ENCODE assay signal across 1 cellular context in genomic region chr19:29893606-29894284, GRCh38.
TF ChIP-seq lines count a peak whose summit lies in the region.

No MANE protein-coding gene starts in this region.

TF ChIP-seq in K562, 482 proteins besides CTCF, POLR2A, EP300 and RAD21 (continued from another document and continues in another):
- TF ChIP-seq ZMIZ1 (IDR thresholded peaks at IDR 0.05; ENCODE audit: low read depth in 2 of 2, low read length in 2 of 2) (peak in 1 of 2 experiments; percentile 88; a peak in 2 of 4 replicates), CBX8 (IDR thresholded peaks at IDR 0.05; ENCODE audit: borderline replicate concordance, extremely low read depth, low read depth, low read length, poor library complexity, severe bottlenecking) (no peak), NCOA4 (IDR thresholded peaks at IDR 0.05; ENCODE audit: partially characterized antibody) (no peak), XRCC4 (IDR thresholded peaks at IDR 0.05; ENCODE audit: extremely low read depth, insufficient read depth, insufficient read length) (no peak), FUS (optimal IDR thresholded peaks at IDR 0.05; ENCODE audit: low read depth, low read length) (no peak), ARID3A (IDR thresholded peaks at IDR 0.05; ENCODE audit: borderline replicate concordance, low read depth, low read length) (peak; percentile 95), ZNF740 (CRISPR knock-in tag; IDR thresholded peaks at IDR 0.05) (no peak), ZNF740 (tag; IDR thresholded peaks at IDR 0.05) (no peak), RBBP5 (IDR thresholded peaks at IDR 0.05; ENCODE audit: borderline replicate concordance, insufficient read depth, low read length, poor library complexity, severe bottlenecking) (peak; percentile 46), ESRRA (IDR thresholded peaks at IDR 0.05; ENCODE audit: borderline replicate concordance, low read depth) (no peak; the same call in 1 of the 2 replicates), CTCFL (IDR thresholded peaks at IDR 0.05; ENCODE audit: borderline replicate concordance, insufficient read depth, low read depth, low read length, poor library complexity, severe bottlenecking) (no peak), ZNF589 (CRISPR knock-in tag; IDR thresholded peaks at IDR 0.05; ENCODE audit: low read depth) (peak; percentile 97), NFATC3 (IDR thresholded peaks at IDR 0.05) (peak; percentile 50; the same call in 1 of the 2 replicates), MEIS2 (IDR thresholded peaks at IDR 0.05; ENCODE audit: partially characterized antibody) (peak; percentile 100), ZKSCAN8 (CRISPR knock-in tag; IDR thresholded peaks at IDR 0.05) (peak; percentile 66), ZNF695 (CRISPR knock-in tag; IDR thresholded peaks at IDR 0.05) (no peak), ATF7 (IDR thresholded peaks at IDR 0.05) (peak; percentile 96), C11orf30 (IDR thresholded peaks at IDR 0.05; ENCODE audit: low read depth) (no peak), ZNF24 (IDR thresholded peaks at IDR 0.05) (peak; percentile 51; the same call in 1 of the 2 replicates), ARNT (IDR thresholded peaks at IDR 0.05) (peak; percentile 64 to 100; a peak in 3 of 4 replicates), MBD2 (IDR thresholded peaks at IDR 0.05; ENCODE audit: borderline replicate concordance, low read depth) (peak; percentile 73), DACH1 (IDR thresholded peaks at IDR 0.05; ENCODE audit: partially characterized antibody) (peak; percentile 11), ZBTB17 (CRISPR knock-in tag; IDR thresholded peaks at IDR 0.05) (peak; percentile 38; the same call in 1 of the 2 replicates), TCF3 (CRISPR knock-in tag; IDR thresholded peaks at IDR 0.05) (peak; percentile 99)
- TF ChIP-seq, protein P1, sequence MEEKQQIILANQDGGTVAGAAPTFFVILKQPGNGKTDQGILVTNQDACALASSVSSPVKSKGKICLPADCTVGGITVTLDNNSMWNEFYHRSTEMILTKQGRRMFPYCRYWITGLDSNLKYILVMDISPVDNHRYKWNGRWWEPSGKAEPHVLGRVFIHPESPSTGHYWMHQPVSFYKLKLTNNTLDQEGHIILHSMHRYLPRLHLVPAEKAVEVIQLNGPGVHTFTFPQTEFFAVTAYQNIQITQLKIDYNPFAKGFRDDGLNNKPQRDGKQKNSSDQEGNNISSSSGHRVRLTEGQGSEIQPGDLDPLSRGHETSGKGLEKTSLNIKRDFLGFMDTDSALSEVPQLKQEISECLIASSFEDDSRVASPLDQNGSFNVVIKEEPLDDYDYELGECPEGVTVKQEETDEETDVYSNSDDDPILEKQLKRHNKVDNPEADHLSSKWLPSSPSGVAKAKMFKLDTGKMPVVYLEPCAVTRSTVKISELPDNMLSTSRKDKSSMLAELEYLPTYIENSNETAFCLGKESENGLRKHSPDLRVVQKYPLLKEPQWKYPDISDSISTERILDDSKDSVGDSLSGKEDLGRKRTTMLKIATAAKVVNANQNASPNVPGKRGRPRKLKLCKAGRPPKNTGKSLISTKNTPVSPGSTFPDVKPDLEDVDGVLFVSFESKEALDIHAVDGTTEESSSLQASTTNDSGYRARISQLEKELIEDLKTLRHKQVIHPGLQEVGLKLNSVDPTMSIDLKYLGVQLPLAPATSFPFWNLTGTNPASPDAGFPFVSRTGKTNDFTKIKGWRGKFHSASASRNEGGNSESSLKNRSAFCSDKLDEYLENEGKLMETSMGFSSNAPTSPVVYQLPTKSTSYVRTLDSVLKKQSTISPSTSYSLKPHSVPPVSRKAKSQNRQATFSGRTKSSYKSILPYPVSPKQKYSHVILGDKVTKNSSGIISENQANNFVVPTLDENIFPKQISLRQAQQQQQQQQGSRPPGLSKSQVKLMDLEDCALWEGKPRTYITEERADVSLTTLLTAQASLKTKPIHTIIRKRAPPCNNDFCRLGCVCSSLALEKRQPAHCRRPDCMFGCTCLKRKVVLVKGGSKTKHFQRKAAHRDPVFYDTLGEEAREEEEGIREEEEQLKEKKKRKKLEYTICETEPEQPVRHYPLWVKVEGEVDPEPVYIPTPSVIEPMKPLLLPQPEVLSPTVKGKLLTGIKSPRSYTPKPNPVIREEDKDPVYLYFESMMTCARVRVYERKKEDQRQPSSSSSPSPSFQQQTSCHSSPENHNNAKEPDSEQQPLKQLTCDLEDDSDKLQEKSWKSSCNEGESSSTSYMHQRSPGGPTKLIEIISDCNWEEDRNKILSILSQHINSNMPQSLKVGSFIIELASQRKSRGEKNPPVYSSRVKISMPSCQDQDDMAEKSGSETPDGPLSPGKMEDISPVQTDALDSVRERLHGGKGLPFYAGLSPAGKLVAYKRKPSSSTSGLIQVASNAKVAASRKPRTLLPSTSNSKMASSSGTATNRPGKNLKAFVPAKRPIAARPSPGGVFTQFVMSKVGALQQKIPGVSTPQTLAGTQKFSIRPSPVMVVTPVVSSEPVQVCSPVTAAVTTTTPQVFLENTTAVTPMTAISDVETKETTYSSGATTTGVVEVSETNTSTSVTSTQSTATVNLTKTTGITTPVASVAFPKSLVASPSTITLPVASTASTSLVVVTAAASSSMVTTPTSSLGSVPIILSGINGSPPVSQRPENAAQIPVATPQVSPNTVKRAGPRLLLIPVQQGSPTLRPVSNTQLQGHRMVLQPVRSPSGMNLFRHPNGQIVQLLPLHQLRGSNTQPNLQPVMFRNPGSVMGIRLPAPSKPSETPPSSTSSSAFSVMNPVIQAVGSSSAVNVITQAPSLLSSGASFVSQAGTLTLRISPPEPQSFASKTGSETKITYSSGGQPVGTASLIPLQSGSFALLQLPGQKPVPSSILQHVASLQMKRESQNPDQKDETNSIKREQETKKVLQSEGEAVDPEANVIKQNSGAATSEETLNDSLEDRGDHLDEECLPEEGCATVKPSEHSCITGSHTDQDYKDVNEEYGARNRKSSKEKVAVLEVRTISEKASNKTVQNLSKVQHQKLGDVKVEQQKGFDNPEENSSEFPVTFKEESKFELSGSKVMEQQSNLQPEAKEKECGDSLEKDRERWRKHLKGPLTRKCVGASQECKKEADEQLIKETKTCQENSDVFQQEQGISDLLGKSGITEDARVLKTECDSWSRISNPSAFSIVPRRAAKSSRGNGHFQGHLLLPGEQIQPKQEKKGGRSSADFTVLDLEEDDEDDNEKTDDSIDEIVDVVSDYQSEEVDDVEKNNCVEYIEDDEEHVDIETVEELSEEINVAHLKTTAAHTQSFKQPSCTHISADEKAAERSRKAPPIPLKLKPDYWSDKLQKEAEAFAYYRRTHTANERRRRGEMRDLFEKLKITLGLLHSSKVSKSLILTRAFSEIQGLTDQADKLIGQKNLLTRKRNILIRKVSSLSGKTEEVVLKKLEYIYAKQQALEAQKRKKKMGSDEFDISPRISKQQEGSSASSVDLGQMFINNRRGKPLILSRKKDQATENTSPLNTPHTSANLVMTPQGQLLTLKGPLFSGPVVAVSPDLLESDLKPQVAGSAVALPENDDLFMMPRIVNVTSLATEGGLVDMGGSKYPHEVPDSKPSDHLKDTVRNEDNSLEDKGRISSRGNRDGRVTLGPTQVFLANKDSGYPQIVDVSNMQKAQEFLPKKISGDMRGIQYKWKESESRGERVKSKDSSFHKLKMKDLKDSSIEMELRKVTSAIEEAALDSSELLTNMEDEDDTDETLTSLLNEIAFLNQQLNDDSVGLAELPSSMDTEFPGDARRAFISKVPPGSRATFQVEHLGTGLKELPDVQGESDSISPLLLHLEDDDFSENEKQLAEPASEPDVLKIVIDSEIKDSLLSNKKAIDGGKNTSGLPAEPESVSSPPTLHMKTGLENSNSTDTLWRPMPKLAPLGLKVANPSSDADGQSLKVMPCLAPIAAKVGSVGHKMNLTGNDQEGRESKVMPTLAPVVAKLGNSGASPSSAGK (IDR thresholded peaks at IDR 0.05): peak; percentile 49; the same call in 1 of the 2 replicates
- TF ChIP-seq, protein P2, sequence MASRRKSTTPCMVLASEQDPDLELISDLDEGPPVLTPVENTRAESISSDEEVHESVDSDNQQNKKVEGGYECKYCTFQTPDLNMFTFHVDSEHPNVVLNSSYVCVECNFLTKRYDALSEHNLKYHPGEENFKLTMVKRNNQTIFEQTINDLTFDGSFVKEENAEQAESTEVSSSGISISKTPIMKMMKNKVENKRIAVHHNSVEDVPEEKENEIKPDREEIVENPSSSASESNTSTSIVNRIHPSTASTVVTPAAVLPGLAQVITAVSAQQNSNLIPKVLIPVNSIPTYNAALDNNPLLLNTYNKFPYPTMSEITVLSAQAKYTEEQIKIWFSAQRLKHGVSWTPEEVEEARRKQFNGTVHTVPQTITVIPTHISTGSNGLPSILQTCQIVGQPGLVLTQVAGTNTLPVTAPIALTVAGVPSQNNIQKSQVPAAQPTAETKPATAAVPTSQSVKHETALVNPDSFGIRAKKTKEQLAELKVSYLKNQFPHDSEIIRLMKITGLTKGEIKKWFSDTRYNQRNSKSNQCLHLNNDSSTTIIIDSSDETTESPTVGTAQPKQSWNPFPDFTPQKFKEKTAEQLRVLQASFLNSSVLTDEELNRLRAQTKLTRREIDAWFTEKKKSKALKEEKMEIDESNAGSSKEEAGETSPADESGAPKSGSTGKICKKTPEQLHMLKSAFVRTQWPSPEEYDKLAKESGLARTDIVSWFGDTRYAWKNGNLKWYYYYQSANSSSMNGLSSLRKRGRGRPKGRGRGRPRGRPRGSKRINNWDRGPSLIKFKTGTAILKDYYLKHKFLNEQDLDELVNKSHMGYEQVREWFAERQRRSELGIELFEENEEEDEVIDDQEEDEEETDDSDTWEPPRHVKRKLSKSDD (conservative IDR thresholded peaks at IDR 0.05; ENCODE audit: low read length): no peak
- TF ChIP-seq, protein P3, sequence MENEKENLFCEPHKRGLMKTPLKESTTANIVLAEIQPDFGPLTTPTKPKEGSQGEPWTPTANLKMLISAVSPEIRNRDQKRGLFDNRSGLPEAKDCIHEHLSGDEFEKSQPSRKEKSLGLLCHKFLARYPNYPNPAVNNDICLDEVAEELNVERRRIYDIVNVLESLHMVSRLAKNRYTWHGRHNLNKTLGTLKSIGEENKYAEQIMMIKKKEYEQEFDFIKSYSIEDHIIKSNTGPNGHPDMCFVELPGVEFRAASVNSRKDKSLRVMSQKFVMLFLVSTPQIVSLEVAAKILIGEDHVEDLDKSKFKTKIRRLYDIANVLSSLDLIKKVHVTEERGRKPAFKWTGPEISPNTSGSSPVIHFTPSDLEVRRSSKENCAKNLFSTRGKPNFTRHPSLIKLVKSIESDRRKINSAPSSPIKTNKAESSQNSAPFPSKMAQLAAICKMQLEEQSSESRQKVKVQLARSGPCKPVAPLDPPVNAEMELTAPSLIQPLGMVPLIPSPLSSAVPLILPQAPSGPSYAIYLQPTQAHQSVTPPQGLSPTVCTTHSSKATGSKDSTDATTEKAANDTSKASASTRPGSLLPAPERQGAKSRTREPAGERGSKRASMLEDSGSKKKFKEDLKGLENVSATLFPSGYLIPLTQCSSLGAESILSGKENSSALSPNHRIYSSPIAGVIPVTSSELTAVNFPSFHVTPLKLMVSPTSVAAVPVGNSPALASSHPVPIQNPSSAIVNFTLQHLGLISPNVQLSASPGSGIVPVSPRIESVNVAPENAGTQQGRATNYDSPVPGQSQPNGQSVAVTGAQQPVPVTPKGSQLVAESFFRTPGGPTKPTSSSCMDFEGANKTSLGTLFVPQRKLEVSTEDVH (IDR thresholded peaks at IDR 0.05; ENCODE audit: low read depth, partially characterized antibody): peak; percentile 53
